Comparison of ENCODE assay signal across 24 cellular contexts in genomic region chr19:1921825-1922224, GRCh38.
"Had no signal": no experiment of that assay in that cellular context is flagged by ENCODE, and none has a peak within 500 bp of the region (broad histone marks: within the 10 kb centered on the region; RNA-seq: fewer than 3 reads in every experiment).

No MANE protein-coding gene starts in this region.

- H3K27ac ChIP-seq: heart left ventricle, neutrophil, pancreas, skin epidermis, stomach, suprapubic skin, tibial nerve, uterus, VCaP had no signal

- H3K9me3 ChIP-seq: neutrophil, pancreas, stomach, suprapubic skin, tibial nerve, uterus had no signal

- DNase-seq: activated CD4-positive, alpha-beta T cell treated with anti-CD3 and anti-CD28 coated beads for 1 hour; activated CD4-positive, alpha-beta T cell treated with anti-CD3 and anti-CD28 coated beads, Interleukin-2, amount 50 U/mL, for 4 hours; activated effector memory CD4-positive, alpha-beta T cell treated with Interleukin-2 at 50 U/mL for 16 hours; activated naive CD4-positive, alpha-beta T cell treated with anti-CD3 and anti-CD28 coated beads, Interleukin-2, amount 50 U/mL, for 16 hours; activated naive CD8-positive, alpha-beta T cell treated with anti-CD3 and anti-CD28 coated beads, Interleukin-2, amount 50 U/mL, for 24 hours; activated T-cell treated with anti-CD3 and anti-CD28 coated beads, Interleukin-2, amount 50 U/mL, for 48 hours; effector CD4-positive, alpha-beta T cell; heart left ventricle; left ventricle myocardium superior; mammary epithelial cell; natural killer cell; pancreas; right cardiac atrium; stimulated activated CD4-positive, alpha-beta T cell treated with anti-CD3 and anti-CD28 coated beads, Interleukin-1b, Interleukin-23, amount 100 ng/mL, for 48 hours; stomach had no signal

- H3K27me3 ChIP-seq: heart left ventricle, neutrophil, pancreas, stomach, suprapubic skin, tibial nerve, uterus had no signal

- H3K36me3 ChIP-seq: uterus had no signal

- H3K27ac Mint-ChIP-seq: activated naive CD8-positive, alpha-beta T cell treated with anti-CD3 and anti-CD28 coated beads, Interleukin-2, amount 50 U/mL, for 24 hours; mesothelial cell of epicardium; natural killer cell had no signal

- FAIRE-seq: endometrium, islet of Langerhans, pancreas had no signal

- H3K9me3 Mint-ChIP-seq: activated naive CD8-positive, alpha-beta T cell treated with anti-CD3 and anti-CD28 coated beads, Interleukin-2, amount 50 U/mL, for 24 hours; mesothelial cell of epicardium; natural killer cell had no signal

- H3K36me3 Mint-ChIP-seq: natural killer cell had no signal

- H3K4me1 ChIP-seq: pancreas, stomach, suprapubic skin, tibial nerve, uterus had no signal

- H3K4me3 ChIP-seq: heart left ventricle, pancreas, skin epidermis, stomach, suprapubic skin, tibial nerve, uterus had no signal

- H3K27me3 Mint-ChIP-seq: activated naive CD8-positive, alpha-beta T cell treated with anti-CD3 and anti-CD28 coated beads, Interleukin-2, amount 50 U/mL, for 24 hours had no signal

- H3K4me1 Mint-ChIP-seq: mesothelial cell of epicardium, natural killer cell had no signal

- ATAC-seq: activated naive CD8-positive, alpha-beta T cell treated with anti-CD3 and anti-CD28 coated beads, Interleukin-2, amount 50 U/mL, for 24 hours; heart left ventricle; left ventricle myocardium superior; natural killer cell; pancreas; right cardiac atrium had no signal

- H3K4me3 Mint-ChIP-seq: activated naive CD8-positive, alpha-beta T cell treated with anti-CD3 and anti-CD28 coated beads, Interleukin-2, amount 50 U/mL, for 24 hours; mesothelial cell of epicardium; natural killer cell had no signal
